Comparison of ENCODE assay signal across 1 cellular context in genomic region chr17:75877752-75878173, GRCh38.
TF ChIP-seq lines count a peak whose summit lies in the region.

No MANE protein-coding gene starts in this region.

TF ChIP-seq in HepG2, 621 proteins besides CTCF, POLR2A, EP300 and RAD21 (continued from another document and continues in another):
- TF ChIP-seq, protein P1, sequence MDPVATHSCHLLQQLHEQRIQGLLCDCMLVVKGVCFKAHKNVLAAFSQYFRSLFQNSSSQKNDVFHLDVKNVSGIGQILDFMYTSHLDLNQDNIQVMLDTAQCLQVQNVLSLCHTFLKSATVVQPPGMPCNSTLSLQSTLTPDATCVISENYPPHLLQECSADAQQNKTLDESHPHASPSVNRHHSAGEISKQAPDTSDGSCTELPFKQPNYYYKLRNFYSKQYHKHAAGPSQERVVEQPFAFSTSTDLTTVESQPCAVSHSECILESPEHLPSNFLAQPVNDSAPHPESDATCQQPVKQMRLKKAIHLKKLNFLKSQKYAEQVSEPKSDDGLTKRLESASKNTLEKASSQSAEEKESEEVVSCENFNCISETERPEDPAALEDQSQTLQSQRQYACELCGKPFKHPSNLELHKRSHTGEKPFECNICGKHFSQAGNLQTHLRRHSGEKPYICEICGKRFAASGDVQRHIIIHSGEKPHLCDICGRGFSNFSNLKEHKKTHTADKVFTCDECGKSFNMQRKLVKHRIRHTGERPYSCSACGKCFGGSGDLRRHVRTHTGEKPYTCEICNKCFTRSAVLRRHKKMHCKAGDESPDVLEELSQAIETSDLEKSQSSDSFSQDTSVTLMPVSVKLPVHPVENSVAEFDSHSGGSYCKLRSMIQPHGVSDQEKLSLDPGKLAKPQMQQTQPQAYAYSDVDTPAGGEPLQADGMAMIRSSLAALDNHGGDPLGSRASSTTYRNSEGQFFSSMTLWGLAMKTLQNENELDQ (CRISPR knock-in tag; IDR thresholded peaks at IDR 0.05; ENCODE audit: borderline replicate concordance) = no peak
- TF ChIP-seq ZNF790 (CRISPR knock-in tag; IDR thresholded peaks at IDR 0.05; ENCODE audit: borderline replicate concordance) (no peak; the same call in 1 of the 2 replicates), JUN (CRISPR knock-in tag; IDR thresholded peaks at IDR 0.05) (no peak; the same call in 1 of the 2 replicates), ZNF563 (CRISPR knock-in tag; IDR thresholded peaks at IDR 0.05) (peak; percentile 42; the same call in 1 of the 2 replicates), ZNF234 (CRISPR knock-in tag; conservative IDR thresholded peaks at IDR 0.05) (no peak; the same call in 1 of the 2 replicates), ZNF737 (CRISPR knock-in tag; IDR thresholded peaks at IDR 0.05; ENCODE audit: borderline replicate concordance) (no peak), SALL1 (CRISPR knock-in tag; IDR thresholded peaks at IDR 0.05) (peak; percentile 69), ZNF646 (CRISPR knock-in tag; IDR thresholded peaks at IDR 0.05) (no peak), KLF9 (CRISPR knock-in tag; IDR thresholded peaks at IDR 0.05; ENCODE audit: low read depth) (0 out of 2 replicates have a peak, but pooled peaks have one; percentile 7), SP5 (CRISPR knock-in tag; IDR thresholded peaks at IDR 0.05; ENCODE audit: borderline replicate concordance, low read depth) (peak; percentile 80), YY1 (IDR thresholded peaks at IDR 0.05; ENCODE audit: insufficient read depth, insufficient replicate concordance, low read depth, low read length) (no peak), MIER2 (CRISPR knock-in tag; IDR thresholded peaks at IDR 0.05) (no peak), ZNF605 (CRISPR knock-in tag; IDR thresholded peaks at IDR 0.05) (no peak), GTF2F1 (IDR thresholded peaks at IDR 0.05; ENCODE audit: low read length) (0 out of 2 replicates have a peak, but pooled peaks have one; percentile 40), ZNF317 (CRISPR knock-in tag; IDR thresholded peaks at IDR 0.05) (no peak), TEF (CRISPR knock-in tag; IDR thresholded peaks at IDR 0.05) (no peak; the same call in 1 of the 2 replicates), ZBTB1 (CRISPR knock-in tag; IDR thresholded peaks at IDR 0.05; ENCODE audit: borderline replicate concordance) (no peak), MBD4 (IDR thresholded peaks at IDR 0.05; ENCODE audit: borderline replicate concordance, low read length) (no peak), ZNF598 (CRISPR knock-in tag; IDR thresholded peaks at IDR 0.05; ENCODE audit: borderline replicate concordance) (no peak), CC2D1A (CRISPR knock-in tag; IDR thresholded peaks at IDR 0.05) (no peak), FOXP1 (IDR thresholded peaks at IDR 0.05) (no peak), FOXP1 (CRISPR knock-in tag; IDR thresholded peaks at IDR 0.05) (no peak), XBP1 (CRISPR knock-in tag; IDR thresholded peaks at IDR 0.05) (no peak), BCLAF1 (IDR thresholded peaks at IDR 0.05) (no peak), CEBPB (IDR thresholded peaks at IDR 0.05; ENCODE audit: borderline replicate concordance, low read depth, low read length) (no peak), ZNF687 (CRISPR knock-in tag; IDR thresholded peaks at IDR 0.05) (peak; percentile 76), JARID2 (CRISPR knock-in tag; IDR thresholded peaks at IDR 0.05; ENCODE audit: insufficient replicate concordance) (no peak), PLRG1 (conservative IDR thresholded peaks at IDR 0.05) (no peak), RARG (CRISPR knock-in tag; IDR thresholded peaks at IDR 0.05; ENCODE audit: low read depth) (0 out of 2 replicates have a peak, but pooled peaks have one; percentile 95), MEIS2 (CRISPR knock-in tag; IDR thresholded peaks at IDR 0.05) (0 out of 2 replicates have a peak, but pooled peaks have one; percentile 19), ZNF337 (CRISPR knock-in tag; IDR thresholded peaks at IDR 0.05; ENCODE audit: borderline replicate concordance, low read depth) (no peak; the same call in 1 of the 2 replicates), ZNF547 (CRISPR knock-in tag; IDR thresholded peaks at IDR 0.05) (no peak; the same call in 1 of the 2 replicates), ZNF333 (CRISPR knock-in tag; IDR thresholded peaks at IDR 0.05; ENCODE audit: borderline replicate concordance) (0 out of 2 replicates have a peak, but pooled peaks have one; percentile 11), SRSF9 (IDR thresholded peaks at IDR 0.05; ENCODE audit: borderline replicate concordance, insufficient read depth, low read depth, low read length, poor library complexity, severe bottlenecking) (no peak), IKZF1 (IDR thresholded peaks at IDR 0.05) (no peak), ZSCAN9 (CRISPR knock-in tag; IDR thresholded peaks at IDR 0.05; ENCODE audit: borderline replicate concordance) (no peak; the same call in 1 of the 2 replicates), ZNF550 (CRISPR knock-in tag; IDR thresholded peaks at IDR 0.05; ENCODE audit: borderline replicate concordance) (peak; percentile 84; the same call in 1 of the 2 replicates), TOE1 (CRISPR knock-in tag; IDR thresholded peaks at IDR 0.05) (no peak; the same call in 1 of the 2 replicates), ZNF354B (CRISPR knock-in tag; IDR thresholded peaks at IDR 0.05) (no peak), BRF2 (CRISPR knock-in tag; IDR thresholded peaks at IDR 0.05) (no peak), ZNF501 (CRISPR knock-in tag; IDR thresholded peaks at IDR 0.05) (no peak)
- TF ChIP-seq, protein P2, sequence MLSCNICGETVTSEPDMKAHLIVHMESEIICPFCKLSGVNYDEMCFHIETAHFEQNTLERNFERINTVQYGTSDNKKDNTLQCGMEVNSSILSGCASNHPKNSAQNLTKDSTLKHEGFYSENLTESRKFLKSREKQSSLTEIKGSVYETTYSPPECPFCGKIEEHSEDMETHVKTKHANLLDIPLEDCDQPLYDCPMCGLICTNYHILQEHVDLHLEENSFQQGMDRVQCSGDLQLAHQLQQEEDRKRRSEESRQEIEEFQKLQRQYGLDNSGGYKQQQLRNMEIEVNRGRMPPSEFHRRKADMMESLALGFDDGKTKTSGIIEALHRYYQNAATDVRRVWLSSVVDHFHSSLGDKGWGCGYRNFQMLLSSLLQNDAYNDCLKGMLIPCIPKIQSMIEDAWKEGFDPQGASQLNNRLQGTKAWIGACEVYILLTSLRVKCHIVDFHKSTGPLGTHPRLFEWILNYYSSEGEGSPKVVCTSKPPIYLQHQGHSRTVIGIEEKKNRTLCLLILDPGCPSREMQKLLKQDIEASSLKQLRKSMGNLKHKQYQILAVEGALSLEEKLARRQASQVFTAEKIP (CRISPR knock-in tag; IDR thresholded peaks at IDR 0.05; ENCODE audit: borderline replicate concordance) = no peak
- TF ChIP-seq, protein P3, sequence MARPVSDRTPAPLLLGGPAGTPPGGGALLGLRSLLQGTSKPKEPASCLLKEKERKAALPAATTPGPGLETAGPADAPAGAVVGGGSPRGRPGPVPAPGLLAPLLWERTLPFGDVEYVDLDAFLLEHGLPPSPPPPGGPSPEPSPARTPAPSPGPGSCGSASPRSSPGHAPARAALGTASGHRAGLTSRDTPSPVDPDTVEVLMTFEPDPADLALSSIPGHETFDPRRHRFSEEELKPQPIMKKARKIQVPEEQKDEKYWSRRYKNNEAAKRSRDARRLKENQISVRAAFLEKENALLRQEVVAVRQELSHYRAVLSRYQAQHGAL (CRISPR knock-in tag; IDR thresholded peaks at IDR 0.05; ENCODE audit: not compliant biosample characterization) = peak; percentile 57
